In genomic region chr18:12038082-12038660, GRCh38 we compare ENCODE assay signal across 8 cellular contexts. TPM values are rescaled to one million over a fixed set of nuclear protein-coding genes. Genes with fewer than 3 reads are reported as not detected.
DNase-seq lines count a peak whose midpoint lies in the region; ATAC-seq and TF ChIP-seq lines count a peak whose summit lies in the region.

No MANE protein-coding gene starts in this region.

- intact Hi-C loops in right lobe of liver (cut with DNase I): loop anchor here (5.0 to 10.0 kb wide), 3 partner anchors 41 to 303 kb away; no protein-coding TSS in a partner anchor

- no peaks in the 10 kb centered on the region for H3K36me3 Mint-ChIP-seq in brain
- no peaks in the 10 kb centered on the region for H3K36me3 Mint-ChIP-seq in stimulated activated effector memory CD8-positive, alpha-beta T cell treated with anti-CD3 and anti-CD28 coated beads, Interleukin-12 subunit alpha, Interleukin-12 subunit beta, amount 100 ng/mL, for 72 hours

- H3K27me3 ChIP-seq in NT2/D1 (ENCODE audit: insufficient read depth, insufficient read length) (peaks cover 14% of the 10 kb centered on the region), right lobe of liver (no peaks in the 10 kb centered on the region)

- H3K27ac ChIP-seq in right lobe of liver: no peak overlapping the region

- peak overlapping the region in 1 of 5 experiments; percentile 38 for H3K27ac Mint-ChIP-seq in brain
- no peak overlapping the region for H3K27ac Mint-ChIP-seq in stimulated activated effector memory CD8-positive, alpha-beta T cell treated with anti-CD3 and anti-CD28 coated beads, Interleukin-12 subunit alpha, Interleukin-12 subunit beta, amount 100 ng/mL, for 72 hours

- peak overlapping the region; percentile 72 for H3K9ac ChIP-seq in NT2/D1 (ENCODE audit: insufficient read length, low read depth)

- ATAC-seq in right lobe of liver (no peak), HG03460 (IDR thresholded peaks at IDR 0.05; ENCODE audit: unreplicated experiment) (no peak)
- ATAC-seq in stimulated activated effector memory CD8-positive, alpha-beta T cell treated with anti-CD3 and anti-CD28 coated beads, Interleukin-12 subunit alpha, Interleukin-12 subunit beta, amount 100 ng/mL, for 72 hours: peak; percentile 14

- TF ChIP-seq POLR2A in right lobe of liver (IDR thresholded peaks at IDR 0.05): no peak

- H3K9me3 Mint-ChIP-seq in brain: no peaks in the 10 kb centered on the region
- no peaks in the 10 kb centered on the region for H3K9me3 Mint-ChIP-seq in stimulated activated effector memory CD8-positive, alpha-beta T cell treated with anti-CD3 and anti-CD28 coated beads, Interleukin-12 subunit alpha, Interleukin-12 subunit beta, amount 100 ng/mL, for 72 hours

- no peaks in the 10 kb centered on the region for H3K9me3 ChIP-seq in NT2/D1 (ENCODE audit: insufficient read depth, low read length)
- H3K9me3 ChIP-seq in right lobe of liver: no peaks in the 10 kb centered on the region

- peak; percentile 29 for DNase-seq in GM10248 (ENCODE audit: extremely low spot score)
- no peak for DNase-seq in NT2/D1 (ENCODE audit: low read depth, low spot score)
- no peak for DNase-seq in right lobe of liver
- peak in 1 of 2 donors; percentile 16 for DNase-seq in stimulated activated effector memory CD8-positive, alpha-beta T cell treated with anti-CD3 and anti-CD28 coated beads, Interleukin-12 subunit alpha, Interleukin-12 subunit beta, amount 100 ng/mL, for 72 hours (ENCODE audit: low spot score in 2 of 2)
- DNase-seq in NAMALWA (ENCODE audit: low spot score): no peak
- DNase-seq in NCI-H345 (lab: John Stamatoyannopoulos, UW): no peak

- H3K4me1 ChIP-seq in NT2/D1 (ENCODE audit: insufficient read depth, insufficient read length) (peaks cover 2% of the 10 kb centered on the region), right lobe of liver (no peaks in the 10 kb centered on the region)

- POLR2A ChIA-PET in GM10248 (lab: Yijun Ruan, JAX): no interaction called here

- H3K36me3 ChIP-seq in NT2/D1 (ENCODE audit: insufficient read depth, insufficient read length, low read length) (peaks cover 3% of the 10 kb centered on the region), right lobe of liver (peaks cover 0 to 6% (median 0%) of the 10 kb centered on the region in 4 donors)

- H3K4me1 Mint-ChIP-seq in brain: peaks cover 6% of the 10 kb centered on the region
- H3K4me1 Mint-ChIP-seq in stimulated activated effector memory CD8-positive, alpha-beta T cell treated with anti-CD3 and anti-CD28 coated beads, Interleukin-12 subunit alpha, Interleukin-12 subunit beta, amount 100 ng/mL, for 72 hours: no peaks in the 10 kb centered on the region

- CTCF ChIA-PET in GM10248 (lab: Yijun Ruan, JAX): interaction anchor here (0.7 to 6.6 kb wide), 19 partner anchors 8 to 728 kb away, joined by 3 to 91 read pairs (median 4); no protein-coding TSS in a partner anchor

- WGBS in right lobe of liver (ENCODE audit: insufficient coverage, low coverage, low lambda C conversion rate, missing lambda C conversion rate): 63% methylated on average over 7 of the region's 30 CpGs

- H3K4me3 ChIP-seq in NT2/D1 (ENCODE audit: insufficient read length, low read depth) (peak overlapping the region; percentile 55), right lobe of liver (peak overlapping the region; percentile 48 to 64 (median 61))

- no peak for TF ChIP-seq CTCF in GM10248 (IDR thresholded peaks at IDR 0.05; ENCODE audit: control extremely low read depth, extremely low read depth, low read depth, missing control alignments)
- no peak for TF ChIP-seq CTCF in brain (conservative IDR thresholded peaks at IDR 0.05)
- TF ChIP-seq CTCF in right lobe of liver (IDR thresholded peaks at IDR 0.05): no peak

- peaks cover 8% of the 10 kb centered on the region for H3K27me3 Mint-ChIP-seq in brain

- peak overlapping the region; percentile 50 to 80 (median 69) for H3K4me3 Mint-ChIP-seq in brain
- H3K4me3 Mint-ChIP-seq in stimulated activated effector memory CD8-positive, alpha-beta T cell treated with anti-CD3 and anti-CD28 coated beads, Interleukin-12 subunit alpha, Interleukin-12 subunit beta, amount 100 ng/mL, for 72 hours: peak overlapping the region; percentile 67

RNA-seq across cellular contexts. Expression of gene ANKRD62, which starts 55.5 kb away (rescaled TPM):
- polyA plus RNA-seq in brain (ENCODE audit: insufficient read depth, low read depth, low replicate concordance): not detected
- total RNA-seq in right lobe of liver: not detected

RNA-seq across cellular contexts. Expression of gene IMPA2, which starts 56.9 kb away (rescaled TPM):
- 27.8 TPM for polyA plus RNA-seq in brain (ENCODE audit: insufficient read depth, low read depth, low replicate concordance)
- total RNA-seq in right lobe of liver: 10 to 100 TPM; 32.3 to 51.1 (median 45.7) TPM
